1 cellular context compared by ENCODE assay signal in the genomic region with DNA sequence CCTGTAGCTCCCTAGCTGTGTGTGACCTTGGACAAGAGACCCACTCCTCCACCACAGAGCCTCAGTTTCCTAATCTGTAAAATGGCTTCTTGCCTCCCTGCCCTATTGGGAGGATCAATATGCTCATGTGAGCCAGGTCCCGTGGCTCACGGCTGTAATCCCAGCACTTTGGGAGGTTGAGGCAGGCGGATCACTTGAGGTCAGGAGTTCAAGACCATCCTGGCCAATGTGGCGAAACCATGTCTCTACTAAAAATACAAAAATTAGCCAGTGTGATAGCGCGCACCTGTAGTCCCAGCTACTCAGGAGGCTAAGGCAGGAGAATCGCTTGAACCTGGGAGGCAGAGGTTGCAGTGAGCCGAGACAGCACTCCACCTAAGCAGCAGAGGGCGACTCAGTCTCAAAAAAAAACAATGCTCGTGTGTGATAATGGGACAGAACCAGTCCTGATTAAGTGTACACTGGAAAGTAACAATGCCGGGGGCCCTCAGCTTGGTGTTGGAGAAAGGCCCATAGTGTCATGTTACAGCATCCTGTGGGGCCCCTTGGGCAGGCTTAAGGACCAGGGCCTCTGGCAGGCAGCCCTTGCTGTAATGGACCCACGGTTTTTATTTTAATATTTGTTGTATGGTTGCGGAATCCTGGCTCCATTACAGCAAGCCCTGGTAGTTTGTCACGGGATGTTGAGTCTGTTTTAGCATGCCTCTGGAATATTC.
TF ChIP-seq lines count a peak whose summit lies in the region.

No MANE protein-coding gene starts in this region.

TF ChIP-seq in H1, 55 proteins besides CTCF, POLR2A, EP300 and RAD21:
- TF ChIP-seq RNF2 (IDR thresholded peaks at IDR 0.05; ENCODE audit: borderline replicate concordance, low read depth, low read length, missing control alignments, poor library complexity, severe bottlenecking) (no peak), JUND (IDR thresholded peaks at IDR 0.05; ENCODE audit: low read length) (no peak)
- TF ChIP-seq, protein P1, sequence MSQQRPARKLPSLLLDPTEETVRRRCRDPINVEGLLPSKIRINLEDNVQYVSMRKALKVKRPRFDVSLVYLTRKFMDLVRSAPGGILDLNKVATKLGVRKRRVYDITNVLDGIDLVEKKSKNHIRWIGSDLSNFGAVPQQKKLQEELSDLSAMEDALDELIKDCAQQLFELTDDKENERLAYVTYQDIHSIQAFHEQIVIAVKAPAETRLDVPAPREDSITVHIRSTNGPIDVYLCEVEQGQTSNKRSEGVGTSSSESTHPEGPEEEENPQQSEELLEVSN (IDR thresholded peaks at IDR 0.05) = no peak
TF ChIP-seq in H1: peak in this region for 0.
